9 cellular contexts compared by ENCODE assay signal in the genomic region with DNA sequence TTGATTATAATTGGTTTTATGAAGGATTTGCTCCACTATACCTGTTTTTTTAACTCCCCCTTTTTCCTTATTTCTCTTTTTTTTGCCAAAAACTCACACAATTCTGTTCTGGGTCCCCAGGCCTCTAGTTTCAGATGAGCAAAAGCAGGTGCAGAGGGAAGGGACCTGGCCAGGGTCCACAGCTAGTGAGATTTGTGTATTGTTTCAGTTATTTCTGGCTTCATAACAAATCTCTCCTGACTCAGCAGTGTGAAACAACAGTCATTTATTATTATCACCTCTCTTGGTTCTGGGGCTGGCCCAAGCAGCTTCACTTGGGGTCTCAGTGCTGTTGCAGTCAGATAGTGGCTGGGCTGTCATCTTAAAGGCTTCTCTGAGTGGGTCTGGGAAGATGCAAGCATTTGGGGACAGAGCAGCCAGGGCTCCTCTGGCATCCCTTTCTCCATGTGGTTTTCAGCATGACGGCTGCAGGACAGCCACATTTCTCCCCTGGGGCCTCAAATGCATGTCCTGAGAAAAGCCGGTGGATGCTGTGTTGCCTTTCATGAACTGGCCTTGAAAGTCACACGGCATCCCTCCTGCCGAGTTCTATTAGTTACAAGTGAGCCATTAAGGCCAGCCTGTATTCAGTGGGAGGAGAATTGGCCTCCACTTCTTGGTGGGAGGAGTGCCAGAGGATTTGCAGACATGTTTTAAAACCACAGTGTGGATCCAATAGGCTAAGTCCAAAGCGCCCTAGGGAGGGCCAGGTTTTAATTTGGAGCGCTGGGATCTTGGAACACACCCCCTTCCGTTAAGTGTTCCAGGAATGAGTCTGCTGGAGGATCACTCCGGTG.
DNase-seq lines count a peak whose midpoint lies in the region; ATAC-seq and TF ChIP-seq lines count a peak whose summit lies in the region.
"Had no signal": no experiment of that assay in that cellular context is flagged by ENCODE, and none has a peak within 500 bp of the region (broad histone marks: within the 10 kb centered on the region; RNA-seq: fewer than 3 reads in every experiment).

No MANE protein-coding gene starts in this region.

- no peaks in the 10 kb centered on the region for H3K27me3 ChIP-seq in adrenal gland

- H3K4me3 ChIP-seq in adrenal gland: no peak overlapping the region

- TF ChIP-seq CTCF in adrenal gland (IDR thresholded peaks at IDR 0.05): no peak

- H3K4me3 Mint-ChIP-seq in stimulated activated naive CD8-positive, alpha-beta T cell treated with anti-CD3 and anti-CD28 coated beads, Interleukin-15, amount 100 ng/mL, for 72 hours: no peak overlapping the region

- no peaks in the 10 kb centered on the region for H3K9me3 ChIP-seq in adrenal gland (replicated peaks in 1 of 3)

- ATAC-seq in GM21737 (IDR thresholded peaks at IDR 0.05; ENCODE audit: unreplicated experiment) (no peak), GM21529 (IDR thresholded peaks at IDR 0.05; ENCODE audit: unreplicated experiment) (no peak)
- ATAC-seq in stimulated activated naive CD8-positive, alpha-beta T cell treated with anti-CD3 and anti-CD28 coated beads, Interleukin-15, amount 100 ng/mL, for 72 hours: no peak

- 32 to 83% (median 38%) methylated on average over 4 to 8 of the region's 8 CpGs for WGBS in adrenal gland, 4 donors

- peak overlapping the region in 2 of 5 donors; percentile 22 to 49 for H3K27ac ChIP-seq in adrenal gland

- H3K27me3 Mint-ChIP-seq in stimulated activated naive CD8-positive, alpha-beta T cell treated with anti-CD3 and anti-CD28 coated beads, Interleukin-15, amount 100 ng/mL, for 72 hours: peaks cover 2% of the 10 kb centered on the region

- peaks cover 0 to 13% of the 10 kb centered on the region in 2 donors for H3K9me3 Mint-ChIP-seq in stimulated activated naive CD8-positive, alpha-beta T cell treated with anti-CD3 and anti-CD28 coated beads, Interleukin-15, amount 100 ng/mL, for 72 hours

- intact Hi-C loops in adrenal gland (cut with DNase I): no loop called here

- no peak for TF ChIP-seq POLR2A in adrenal gland (IDR thresholded peaks at IDR 0.05)

- DNase-seq in H4 (ENCODE audit: low spot score) (peak; percentile 6), adrenal gland (peak in 6 of 7 donors; percentile 67 to 85 (median 72)), glomerular visceral epithelial cell (ENCODE audit: extremely low spot score) (peak; percentile 8), retina (peak; percentile 56), HT-29 (ENCODE audit: low spot score) (no peak)
- no peak for DNase-seq in stimulated activated naive CD8-positive, alpha-beta T cell treated with anti-CD3 and anti-CD28 coated beads, Interleukin-15, amount 100 ng/mL, for 72 hours
- DNase-seq: NCI-H526 had no signal

- peaks cover 0 to 7% of the 10 kb centered on the region in 2 donors for H3K4me1 ChIP-seq in adrenal gland (replicated peaks in 1 of 2)

- H3K27ac Mint-ChIP-seq in stimulated activated naive CD8-positive, alpha-beta T cell treated with anti-CD3 and anti-CD28 coated beads, Interleukin-15, amount 100 ng/mL, for 72 hours: no peak overlapping the region

- H3K4me1 Mint-ChIP-seq in stimulated activated naive CD8-positive, alpha-beta T cell treated with anti-CD3 and anti-CD28 coated beads, Interleukin-15, amount 100 ng/mL, for 72 hours: no peaks in the 10 kb centered on the region

- no peaks in the 10 kb centered on the region for H3K36me3 ChIP-seq in adrenal gland (replicated peaks in 1 of 2)

Comparison
In these comparisons a context has a peak if more than half of its experiments do, and no peak if none do; other contexts are left out.
1. DNase-seq: peak in H4 (single experiment), adrenal gland (6 of 7), glomerular visceral epithelial cell (single experiment) and retina (single experiment); none in HT-29 (single experiment) and stimulated activated naive CD8-positive, alpha-beta T cell treated with anti-CD3 and anti-CD28 coated beads, Interleukin-15, amount 100 ng/mL, for 72 hours (0 of 2).